25 cellular contexts compared by ENCODE assay signal in the genomic region with DNA sequence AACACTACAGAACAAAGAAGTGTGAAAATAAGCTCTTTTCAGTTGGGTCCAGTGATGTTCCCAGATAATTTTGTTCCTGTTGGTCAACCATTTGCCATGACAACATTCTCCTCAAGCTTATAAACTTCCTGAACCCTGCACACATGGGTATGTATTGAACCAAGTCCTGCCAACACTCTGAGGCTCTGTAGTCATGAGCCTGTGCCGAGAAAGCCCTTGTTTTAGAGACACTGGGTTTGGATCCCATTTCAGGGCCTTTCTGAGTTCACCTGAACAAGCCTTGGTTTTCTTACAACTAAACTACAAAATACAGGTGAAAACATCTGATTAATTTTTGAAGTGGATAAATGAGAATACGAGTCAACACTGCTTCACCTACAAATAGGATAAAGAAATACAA. TPM values are rescaled to one million over a fixed set of nuclear protein-coding genes. Genes with fewer than 3 reads are reported as not detected.
"Had no signal": no experiment of that assay in that cellular context is flagged by ENCODE, and none has a peak within 500 bp of the region (broad histone marks: within the 10 kb centered on the region; RNA-seq: fewer than 3 reads in every experiment).

No MANE protein-coding gene starts in this region.

- H3K9me3 Mint-ChIP-seq: activated naive CD4-positive, alpha-beta T cell treated with anti-CD3 and anti-CD28 coated beads, Interleukin-2, amount 50 U/mL, for 72 hours; activated T-helper 17 cell treated with anti-CD3 and anti-CD28 coated beads, Interleukin-2, amount 50 U/mL, for 72 hours; effector memory CD8-positive, alpha-beta T cell; neural crest cell had no signal

- DNase-seq: amygdala; body of pancreas; dermis blood vessel endothelial cell; effector memory CD8-positive, alpha-beta T cell; esophagus squamous epithelium; heart right ventricle; left lung; midbrain; right cardiac atrium; stimulated activated CD4-positive, alpha-beta T cell treated with anti-CD3 and anti-CD28 coated beads, Interleukin-2, amount 100 ng/mL, for 24 hours; stomach; T-helper 1 cell; T1000; testis; upper lobe of right lung had no signal

- H3K4me1 Mint-ChIP-seq: activated T-helper 17 cell treated with anti-CD3 and anti-CD28 coated beads, Interleukin-2, amount 50 U/mL, for 72 hours; neural crest cell had no signal

- H3K27ac ChIP-seq: body of pancreas, esophagus squamous epithelium, heart right ventricle, left lung, prostate gland, SK-N-MC, stomach, testis, upper lobe of right lung had no signal

- ATAC-seq: activated T-helper 17 cell treated with anti-CD3 and anti-CD28 coated beads, Interleukin-2, amount 50 U/mL, for 72 hours; body of pancreas; effector memory CD8-positive, alpha-beta T cell; heart right ventricle; left lung; right cardiac atrium; upper lobe of right lung had no signal

- H3K9me3 ChIP-seq: body of pancreas, esophagus squamous epithelium, heart right ventricle, left lung, prostate gland, stomach, testis, upper lobe of right lung had no signal

- H3K4me3 ChIP-seq: body of pancreas, esophagus squamous epithelium, heart right ventricle, left lung, prostate gland, SK-N-MC, stomach, testis, upper lobe of right lung had no signal

- H3K4me1 ChIP-seq: body of pancreas, esophagus squamous epithelium, left lung, prostate gland, stomach, testis, upper lobe of right lung had no signal

- H3K4me3 Mint-ChIP-seq: activated T-helper 17 cell treated with anti-CD3 and anti-CD28 coated beads, Interleukin-2, amount 50 U/mL, for 72 hours; effector memory CD8-positive, alpha-beta T cell; neural crest cell had no signal

- H3K36me3 ChIP-seq: esophagus squamous epithelium, heart right ventricle, left lung, prostate gland, stomach, upper lobe of right lung had no signal

- H3K27ac Mint-ChIP-seq: activated T-helper 17 cell treated with anti-CD3 and anti-CD28 coated beads, Interleukin-2, amount 50 U/mL, for 72 hours had no signal

- H3K27me3 Mint-ChIP-seq: activated T-helper 17 cell treated with anti-CD3 and anti-CD28 coated beads, Interleukin-2, amount 50 U/mL, for 72 hours had no signal

- H3K27me3 ChIP-seq: body of pancreas, esophagus squamous epithelium, heart right ventricle, left lung, testis, upper lobe of right lung had no signal

RNA-seq across cellular contexts. Expression of gene AKAIN1, which starts 38.5 kb away (rescaled TPM):
- total RNA-seq: activated naive CD4-positive, alpha-beta T cell treated with anti-CD3 and anti-CD28 coated beads, Interleukin-2, amount 50 U/mL, for 72 hours; activated T-helper 17 cell treated with anti-CD3 and anti-CD28 coated beads, Interleukin-2, amount 50 U/mL, for 72 hours; cardiac septum; dermis blood vessel endothelial cell; heart right ventricle; kidney epithelial cell; left lung; lung microvascular endothelial cell; neural crest cell; omental fat pad; prostate gland; right cardiac atrium; skeletal muscle tissue; stomach; testis; upper lobe of right lung had no signal
